17 cellular contexts compared by ENCODE assay signal in genomic region chr11:94308024-94308423, GRCh38. TPM values are rescaled to one million over a fixed set of nuclear protein-coding genes. Genes with fewer than 3 reads are reported as not detected.
A peak's percentile ranks its signal among the peaks of the same experiment; 100 is the strongest.
DNase-seq lines count a peak whose midpoint lies in the region; ATAC-seq, FAIRE-seq and TF ChIP-seq lines count a peak whose summit lies in the region.
"Had no signal": no experiment of that assay in that cellular context is flagged by ENCODE, and none has a peak within 500 bp of the region (broad histone marks: within the 10 kb centered on the region; RNA-seq: fewer than 3 reads in every experiment).

No MANE protein-coding gene starts in this region.

- 67% methylated on average over 5 of the region's 5 CpGs for WGBS in GM12878 (ENCODE audit: insufficient coverage, insufficient replicate concordance, low lambda C conversion rate, missing lambda C conversion rate)
- 78 to 92% (median 87%) methylated on average over 5 of the region's 5 CpGs for WGBS in spleen, 5 donors

- H3K36me3 ChIP-seq in DND-41 (ENCODE audit: insufficient read depth, low read length) (no peaks in the 10 kb centered on the region), GM23338 (ENCODE audit: insufficient read depth) (no peaks in the 10 kb centered on the region), GM12878 (ENCODE audit: control insufficient read depth in 2 of 2, insufficient read depth in 2 of 2, low read length in 1 of 2) (no peaks in the 10 kb centered on the region), kidney (ENCODE audit: control insufficient read depth in 1 of 2, insufficient read depth in 2 of 2, low read length in 2 of 2) (no peaks in the 10 kb centered on the region), spleen (no peaks in the 10 kb centered on the region)
- H3K36me3 ChIP-seq: BLaER1, HAP-1 had no signal

- CTCF ChIA-PET in GM12878 (lab: Yijun Ruan, JAX), result interaction anchor here (1.0 to 2.1 kb wide), 2 partner anchors 19 to 197 kb away, joined by 4 to 7 read pairs; no protein-coding TSS in a partner anchor

- ATAC-seq in DND-41 (ENCODE audit: insufficient read depth, low read depth) (no peak), GM23338 (no peak), GM12878 (peak; percentile 43)

- SMC1A ChIA-PET in GM12878 (lab: Charles Lee; ENCODE audit: uncharacterized antibody, unreplicated experiment), result interaction anchor here (0.7 kb wide), 2 partner anchors 42 to 126 kb away, joined by 3 to 4 read pairs; no protein-coding TSS in a partner anchor

- FAIRE-seq in GM12878 (lab: Jason Lieb, UNC) (no peak), kidney (lab: Jason Lieb, UNC) (no peak)

- H3K27me3 Mint-ChIP-seq in GM23338 (ENCODE audit: insufficient read depth, low read depth, poor library complexity), result peaks cover 11% of the 10 kb centered on the region
- H3K27me3 Mint-ChIP-seq in nephron (ENCODE audit: low read depth), result no peaks in the 10 kb centered on the region

- H3K27ac Mint-ChIP-seq in GM23338 (no peak overlapping the region), nephron (peak overlapping the region in 2 of 3 experiments; percentile 2 to 68)
- H3K27ac Mint-ChIP-seq: CD8-positive, alpha-beta memory T cell had no signal

- POLR2A ChIA-PET in GM12878 (lab: Charles Lee), result no interaction called here

- H3K4me3 ChIP-seq in DND-41 (ENCODE audit: low read depth in 1 of 2, low read length in 2 of 2) (no peak overlapping the region), GM23338 (no peak overlapping the region), GM12878 (no peak overlapping the region), kidney (ENCODE audit: low read length in 2 of 2) (no peak overlapping the region), spleen (no peak overlapping the region)
- H3K4me3 ChIP-seq: BLaER1, HAP-1 had no signal

- BruUV-seq in GM12878 (replicated peaks; lab: Mats Ljungman, UMichigan), result no TSS peak

- TF ChIP-seq CTCF in DND-41 (IDR thresholded peaks at IDR 0.05; ENCODE audit: borderline replicate concordance, extremely low read depth, low read length, poor library complexity, severe bottlenecking) (peak; percentile 10), GM23338 (conservative IDR thresholded peaks at IDR 0.05; ENCODE audit: low read depth in 2 of 2) (no peak), GM12878 (IDR thresholded peaks at IDR 0.05 in 2 of 3, conservative IDR thresholded peaks at IDR 0.05 in 1 of 3; ENCODE audit: control insufficient read depth in 2 of 3, extremely low read depth in 1 of 3, insufficient read depth in 1 of 3, low read depth in 3 of 3, low read length in 3 of 3) (no peak), nephron (IDR thresholded peaks at IDR 0.05; ENCODE audit: unreplicated experiment in 3 of 3) (no peak), kidney (IDR thresholded peaks at IDR 0.05; ENCODE audit: borderline replicate concordance, extremely low read depth, insufficient read depth) (no peak), spleen (IDR thresholded peaks at IDR 0.05 in 8 of 11, conservative IDR thresholded peaks at IDR 0.05 in 3 of 11) (no peak)

- H4K20me1 ChIP-seq in DND-41 (ENCODE audit: insufficient read depth, low read length), result no peaks in the 10 kb centered on the region
- H4K20me1 ChIP-seq in GM23338 (replicated peaks; ENCODE audit: insufficient read depth), result no peaks in the 10 kb centered on the region
- no peaks in the 10 kb centered on the region for H4K20me1 ChIP-seq in GM12878 (ENCODE audit: control insufficient read depth, insufficient read depth)
- H4K20me1 ChIP-seq: BLaER1 had no signal

- no peaks in the 10 kb centered on the region for H3K36me3 Mint-ChIP-seq in GM23338 (ENCODE audit: low read depth)
- H3K36me3 Mint-ChIP-seq in nephron (ENCODE audit: low read depth), result no peaks in the 10 kb centered on the region
- H3K36me3 Mint-ChIP-seq: CD8-positive, alpha-beta memory T cell had no signal

- no peaks in the 10 kb centered on the region for H3K9me3 ChIP-seq in DND-41 (ENCODE audit: insufficient read depth, low read length, severe bottlenecking)
- H3K9me3 ChIP-seq in GM12878 (replicated peaks; ENCODE audit: control insufficient read depth, insufficient read depth, low read length), result no peaks in the 10 kb centered on the region
- no peaks in the 10 kb centered on the region for H3K9me3 ChIP-seq in kidney (ENCODE audit: control insufficient read depth in 1 of 2, low read length in 2 of 2)
- no peaks in the 10 kb centered on the region for H3K9me3 ChIP-seq in spleen
- H3K9me3 ChIP-seq: BLaER1, Caco-2, HAP-1 had no signal

- intact Hi-C loops in GM12878 (cut with micrococcal nuclease; ENCODE audit: unreplicated experiment) (no loop called here), kidney (cut with DNase I) (no loop called here), spleen (cut with DNase I; ENCODE audit: low total_unique reads) (no loop called here)

- H3K79me2 ChIP-seq in DND-41 (ENCODE audit: insufficient read depth, low read length) (no peaks in the 10 kb centered on the region), GM23338 (replicated peaks; ENCODE audit: insufficient read depth) (no peaks in the 10 kb centered on the region), GM12878 (ENCODE audit: control insufficient read depth, insufficient read depth, low read length) (no peaks in the 10 kb centered on the region)

- RAD21 ChIA-PET in GM12878 (lab: Charles Lee; ENCODE audit: unreplicated experiment), result interaction anchor here (1.6 kb wide), 1 partner anchor 413 kb away, joined by 3 read pairs; no protein-coding TSS in a partner anchor

- in situ Hi-C loops in GM12878 (cut with MboI), result no loop called here

- no peak for TF ChIP-seq RAD21 in GM12878 (IDR thresholded peaks at IDR 0.05; ENCODE audit: insufficient read depth, low read depth, low read length)

- 0 out of 2 replicates have a peak, but pooled peaks cover 4% of the 10 kb centered on the region for H3K9me2 ChIP-seq in GM23338 (ENCODE audit: insufficient read depth)

- no peak overlapping the region for H3K4me2 ChIP-seq in DND-41 (ENCODE audit: insufficient read depth, low read length)
- no peak overlapping the region for H3K4me2 ChIP-seq in GM23338
- no peak overlapping the region for H3K4me2 ChIP-seq in GM12878 (ENCODE audit: control insufficient read depth, insufficient read depth)
- H3K4me2 ChIP-seq: BLaER1 had no signal

- no peaks in the 10 kb centered on the region for H3K9me3 Mint-ChIP-seq in GM23338
- no peaks in the 10 kb centered on the region for H3K9me3 Mint-ChIP-seq in nephron

- H3K4me1 Mint-ChIP-seq in GM23338 (peaks cover 25% of the 10 kb centered on the region), nephron (peaks cover 38% of the 10 kb centered on the region)
- H3K4me1 Mint-ChIP-seq: CD8-positive, alpha-beta memory T cell had no signal

- H2AFZ ChIP-seq in DND-41 (ENCODE audit: low read depth, low read length) (no peak overlapping the region), GM23338 (peak overlapping the region; percentile 72; the same call in 1 of the 2 replicates), GM12878 (ENCODE audit: control insufficient read depth, low read depth, low read length) (no peak overlapping the region)

- TF ChIP-seq POLR2A in GM12878 (IDR thresholded peaks at IDR 0.05; ENCODE audit: low read depth, low read length) (no peak), spleen (IDR thresholded peaks at IDR 0.05) (no peak)

- H3K27me3 ChIP-seq in DND-41 (ENCODE audit: insufficient read depth, low read length, poor library complexity), result peaks cover 7% of the 10 kb centered on the region
- no peaks in the 10 kb centered on the region for H3K27me3 ChIP-seq in GM23338 (ENCODE audit: insufficient read depth)
- no peaks in the 10 kb centered on the region for H3K27me3 ChIP-seq in GM12878 (replicated peaks in 1 of 2; ENCODE audit: control insufficient read depth in 2 of 2, insufficient read depth in 2 of 2, low read length in 1 of 2)
- H3K27me3 ChIP-seq in spleen (replicated peaks in 1 of 7), result peaks cover 0 to 16% (median 0%) of the 10 kb centered on the region in 7 donors
- H3K27me3 ChIP-seq: BLaER1 had no signal

- H3K4me3 Mint-ChIP-seq in GM23338, result no peak overlapping the region
- no peak overlapping the region for H3K4me3 Mint-ChIP-seq in nephron
- H3K4me3 Mint-ChIP-seq: CD8-positive, alpha-beta memory T cell had no signal

- H3K27ac ChIP-seq in DND-41 (ENCODE audit: low read length), result no peak overlapping the region
- no peak overlapping the region for H3K27ac ChIP-seq in GM23338 (ENCODE audit: low read depth)
- H3K27ac ChIP-seq in GM12878 (ENCODE audit: control insufficient read depth, insufficient read depth), result no peak overlapping the region
- no peak overlapping the region for H3K27ac ChIP-seq in kidney (ENCODE audit: low read depth in 2 of 2, low read length in 2 of 2)
- H3K27ac ChIP-seq in spleen, result no peak overlapping the region
- H3K27ac ChIP-seq: BLaER1, HL-60 had no signal

- H3F3A ChIP-seq in GM23338 (replicated peaks; ENCODE audit: low read depth), result no peaks in the 10 kb centered on the region

- DNase-seq in DND-41 (no peak), GM23338 (ENCODE audit: low spot score) (no peak), GM12878 (ENCODE audit: low read depth, low spot score) (no peak), iPS-NIHi7 (ENCODE audit: extremely low spot score) (no peak), kidney (no peak), ureter (ENCODE audit: low spot score) (no peak), spleen (no peak)
- DNase-seq: Caco-2; CD8-positive, alpha-beta memory T cell; GF-D8; GOT3; KBM-7 had no signal

- H3K9ac ChIP-seq in DND-41 (ENCODE audit: low read depth, low read length), result no peak overlapping the region
- no peak overlapping the region for H3K9ac ChIP-seq in GM12878 (ENCODE audit: control insufficient read depth, insufficient read depth, low read length)
- no peak overlapping the region for H3K9ac ChIP-seq in kidney (ENCODE audit: low read length in 2 of 2)
- H3K9ac ChIP-seq: BLaER1 had no signal

- no peaks in the 10 kb centered on the region for H3K4me1 ChIP-seq in DND-41 (ENCODE audit: insufficient read depth, low read length)
- peaks cover 14% of the 10 kb centered on the region for H3K4me1 ChIP-seq in GM23338 (ENCODE audit: insufficient read depth)
- H3K4me1 ChIP-seq in GM12878 (ENCODE audit: control insufficient read depth, insufficient read depth, low read length), result no peaks in the 10 kb centered on the region
- no peaks in the 10 kb centered on the region for H3K4me1 ChIP-seq in kidney (ENCODE audit: control insufficient read depth in 1 of 2, insufficient read depth in 1 of 2, low read depth in 1 of 2, low read length in 2 of 2)
- H3K4me1 ChIP-seq in spleen, result peaks cover 0 to 14% (median 4%) of the 10 kb centered on the region in 6 donors
- H3K4me1 ChIP-seq: BLaER1, HAP-1 had no signal

- no peak for TF ChIP-seq EP300 in GM12878 (IDR thresholded peaks at IDR 0.05; ENCODE audit: borderline replicate concordance in 1 of 2, control insufficient read depth in 1 of 2, low read depth in 2 of 2, low read length in 2 of 2)

RNA-seq across cellular contexts. Expression of gene IZUMO1R, which starts 3.6 kb away (rescaled TPM):
- not detected in 2 replicates for total RNA-seq in GM23338 (2014; rRNA removed; shearing (Covaris generic))
- polyA plus RNA-seq in GM23338 (2016; fragmentation: Nextera tagmentation; extraction: Ambion mirVana), result not detected in 2 replicates
- not detected in 2 replicates for total RNA-seq in GM12878 (2013; cell fraction: nucleolus; rRNA removed)
- total RNA-seq in GM12878 (2014; rRNA removed), result not detected in 2 replicates
- not detected in 2 replicates for total RNA-seq in GM12878 (2014; rRNA removed; fragmentation: Illumina TruSeq; extraction: Trizol)
- total RNA-seq in GM12878 (2021), result not detected in 2 replicates
- not detected for polyA plus RNA-seq in GM12878 (2011; ENCODE audit: low read depth)
- not detected in 2 replicates for polyA plus RNA-seq in GM12878 (2011; rRNA removed)
- not detected in 2 replicates for polyA plus RNA-seq in GM12878 (2011; cell fraction: cytosol; rRNA removed)
- polyA plus RNA-seq in GM12878 (2011; cell fraction: nucleus; rRNA removed), result not detected in 2 replicates
- not detected in 2 replicates for polyA plus RNA-seq in GM12878 (2012)
- not detected in 2 replicates for polyA plus RNA-seq in GM12878 (2014; fragmentation: Illumina TruSeq; extraction: Trizol)
- not detected for polyA plus RNA-seq in GM12878 (2014; fragmentation: Nextera tagmentation; extraction: Ambion mirVana)
- polyA plus RNA-seq in GM12878 (2014; rRNA removed), result not detected in 2 replicates
- polyA plus RNA-seq in GM12878 (2016; fragmentation: Nextera tagmentation; extraction: Ambion mirVana), result not detected
- not detected in 2 replicates for polyA minus RNA-seq in GM12878 (2011; rRNA and poly(A)+ RNA removed)
- not detected in 2 replicates for polyA minus RNA-seq in GM12878 (2011; cell fraction: cytosol; rRNA and poly(A)+ RNA removed)
- polyA minus RNA-seq in GM12878 (2011; cell fraction: nucleus; rRNA and poly(A)+ RNA removed), result not detected in 2 replicates
- total RNA-seq in kidney, result not detected
- polyA plus RNA-seq in kidney (ENCODE audit: insufficient read depth, low read depth, low replicate concordance), result not detected
- not detected for total RNA-seq in ureter
- total RNA-seq in spleen, result not detected
- not detected for polyA plus RNA-seq in spleen
- total RNA-seq: A172; Caco-2; CD8-positive, alpha-beta memory T cell had no signal
- polyA plus RNA-seq: CD8-positive, alpha-beta memory T cell had no signal
